ENCODE assay signal across 24 cellular contexts in genomic region chr5:147442134-147442726, GRCh38.
DNase-seq lines count a peak whose midpoint lies in the region; ATAC-seq, FAIRE-seq and TF ChIP-seq lines count a peak whose summit lies in the region.
"Had no signal": no experiment of that assay in that cellular context is flagged by ENCODE, and none has a peak within 500 bp of the region (broad histone marks: within the 10 kb centered on the region; RNA-seq: fewer than 3 reads in every experiment).

No MANE protein-coding gene starts in this region.

- H3K9ac ChIP-seq in IMR-90 (ENCODE audit: low read depth, low read length): no peak overlapping the region

- no peak for FAIRE-seq in GM12892 (lab: Jason Lieb, UNC)
- FAIRE-seq: D721Med had no signal

- H4K91ac ChIP-seq in IMR-90 (ENCODE audit: insufficient read depth, low read depth, low read length): no peak overlapping the region

- H3K36me3 Mint-ChIP-seq in endothelial cell (ENCODE audit: low read depth, unreplicated experiment): no peaks in the 10 kb centered on the region
- H3K36me3 Mint-ChIP-seq in nephron (ENCODE audit: low read depth): no peaks in the 10 kb centered on the region
- H3K36me3 Mint-ChIP-seq: naive thymus-derived CD8-positive, alpha-beta T cell had no signal

- H3K9me3 Mint-ChIP-seq in endothelial cell (ENCODE audit: unreplicated experiment) (no peaks in the 10 kb centered on the region), nephron (no peaks in the 10 kb centered on the region)
- H3K9me3 Mint-ChIP-seq: activated T-cell treated with anti-CD3 and anti-CD28 coated beads, Interleukin-2, amount 50 U/mL, for 24 hours had no signal

- H2AK9ac ChIP-seq in IMR-90 (replicated peaks; ENCODE audit: low read depth, low read length, poor library complexity): no peak overlapping the region

- no peak overlapping the region; the same call in 1 of the 2 replicates for H3K4me2 ChIP-seq in IMR-90 (ENCODE audit: low read depth, low read length)

- 0 out of 2 replicates have a peak overlapping the region, but pooled peaks have one; percentile 8 for H4K5ac ChIP-seq in IMR-90 (ENCODE audit: low read depth, low read length)

- H3K27ac ChIP-seq in IMR-90 (ENCODE audit: insufficient read depth, low read length) (no peak overlapping the region), suprapubic skin (peak overlapping the region; percentile 25)
- H3K27ac ChIP-seq: body of pancreas, C4-2B, RWPE1, SK-N-MC had no signal

- intact Hi-C loops in IMR-90 (cut with micrococcal nuclease): no loop called here

- no TSS peak for BruUV-seq in IMR-90 (replicated peaks; lab: Mats Ljungman, UMichigan)

- H3K27ac Mint-ChIP-seq in endothelial cell (ENCODE audit: unreplicated experiment): peak overlapping the region; percentile 32
- peak overlapping the region in 2 of 3 experiments; percentile 22 to 24 for H3K27ac Mint-ChIP-seq in nephron
- H3K27ac Mint-ChIP-seq: activated T-cell treated with anti-CD3 and anti-CD28 coated beads, Interleukin-2, amount 50 U/mL, for 24 hours; naive thymus-derived CD8-positive, alpha-beta T cell had no signal

- H3K56ac ChIP-seq in IMR-90 (ENCODE audit: extremely low read depth, insufficient read depth, low read length): no peak overlapping the region

- H3K9me1 ChIP-seq in IMR-90 (ENCODE audit: insufficient read depth, low read length): 0 out of 2 replicates have a peak, but pooled peaks cover 6% of the 10 kb centered on the region

- in situ Hi-C loops in IMR-90 (cut with MboI; ENCODE audit: low sequenced_read_pairs): no loop called here

- H3K4me3 Mint-ChIP-seq in endothelial cell (ENCODE audit: unreplicated experiment) (no peak overlapping the region), nephron (no peak overlapping the region)
- H3K4me3 Mint-ChIP-seq: activated T-cell treated with anti-CD3 and anti-CD28 coated beads, Interleukin-2, amount 50 U/mL, for 24 hours; naive thymus-derived CD8-positive, alpha-beta T cell had no signal

- no peak overlapping the region for H2AK5ac ChIP-seq in IMR-90 (ENCODE audit: low read depth, low read length)

- dilution Hi-C loops in IMR-90 (cut with HindIII; ENCODE audit: low sequenced_read_pairs, unreplicated experiment): no loop called here

- no peak for TF ChIP-seq RAD21 in IMR-90 (IDR thresholded peaks at IDR 0.05; ENCODE audit: low read length)

- H2AFZ ChIP-seq in IMR-90 (replicated peaks; ENCODE audit: low read length, poor library complexity): no peak overlapping the region

- no peak overlapping the region for H2BK15ac ChIP-seq in IMR-90 (ENCODE audit: low read depth, low read length)

- no peak overlapping the region for H3K4ac ChIP-seq in IMR-90 (ENCODE audit: low read depth, low read length)

- H3K14ac ChIP-seq in IMR-90 (replicated peaks; ENCODE audit: low read depth, low read length): no peak overlapping the region

- 0 out of 2 replicates have a peak, but pooled peaks cover 5% of the 10 kb centered on the region for H4K20me1 ChIP-seq in IMR-90 (ENCODE audit: insufficient read depth, low read length)

- TF ChIP-seq CTCF in IMR-90 (conservative IDR thresholded peaks at IDR 0.05; ENCODE audit: low read depth, low read length) (no peak), endothelial cell (IDR thresholded peaks at IDR 0.05; ENCODE audit: unreplicated experiment) (no peak), nephron (IDR thresholded peaks at IDR 0.05; ENCODE audit: unreplicated experiment in 3 of 3) (no peak), suprapubic skin (IDR thresholded peaks at IDR 0.05) (no peak)

- no peaks in the 10 kb centered on the region for H3K9me3 ChIP-seq in IMR-90 (ENCODE audit: control insufficient read depth, insufficient read depth, low read length)
- no peaks in the 10 kb centered on the region for H3K9me3 ChIP-seq in suprapubic skin
- H3K9me3 ChIP-seq: body of pancreas, stomach had no signal

- H3K27me3 ChIP-seq in IMR-90 (ENCODE audit: control insufficient read depth, insufficient read depth, low read length): no peaks in the 10 kb centered on the region
- no peaks in the 10 kb centered on the region for H3K27me3 ChIP-seq in suprapubic skin
- H3K27me3 ChIP-seq: body of pancreas, stomach had no signal

- H3K18ac ChIP-seq in IMR-90 (ENCODE audit: low read depth, low read length): no peak overlapping the region; the same call in 1 of the 2 replicates

- 71% methylated on average over 2 of the region's 7 CpGs; no CpG with 5 or more reads in 1 of the 2 experiments for WGBS in IMR-90 (ENCODE audit: extremely low coverage in 2 of 2, insufficient read length in 1 of 2), 2 experiments
- WGBS in suprapubic skin: 62% methylated on average over 7 of the region's 7 CpGs

- POLR2A ChIA-PET in IMR-90 (lab: Charles Lee; ENCODE audit: unreplicated experiment): no interaction called here

- CTCF ChIA-PET in IMR-90 (lab: Yijun Ruan, JAX): interaction anchor here (0.7 kb wide), 1 partner anchor 219 kb away, joined by 4 read pairs; no protein-coding TSS in a partner anchor

- no peak overlapping the region for H2BK120ac ChIP-seq in IMR-90 (ENCODE audit: low read depth, low read length)

- no peak overlapping the region for H4K8ac ChIP-seq in IMR-90 (ENCODE audit: low read depth in 2 of 2, low read length in 2 of 2)

- H2BK20ac ChIP-seq in IMR-90 (ENCODE audit: low read depth, low read length): no peak overlapping the region

- peaks cover 16 to 40% of the 10 kb centered on the region in 2 experiments for H3K79me1 ChIP-seq in IMR-90 (ENCODE audit: low read depth in 1 of 2, low read length in 2 of 2)

- H3K4me1 ChIP-seq in IMR-90 (ENCODE audit: control insufficient read depth, insufficient read depth, low read length) (peaks cover 4% of the 10 kb centered on the region), suprapubic skin (peaks cover 15% of the 10 kb centered on the region)
- H3K4me1 ChIP-seq: body of pancreas had no signal

- no peak overlapping the region for H3K4me3 ChIP-seq in IMR-90 (ENCODE audit: insufficient read depth, low read depth, low read length)
- no peak overlapping the region for H3K4me3 ChIP-seq in suprapubic skin
- H3K4me3 ChIP-seq: body of pancreas, SK-N-MC, stomach had no signal

- no peak for ATAC-seq in IMR-90 (ENCODE audit: low read depth)
- ATAC-seq: body of pancreas; left colon; naive thymus-derived CD8-positive, alpha-beta T cell had no signal

- no peak overlapping the region for H3K23ac ChIP-seq in IMR-90 (ENCODE audit: low read depth, low read length)

- peaks cover 5% of the 10 kb centered on the region for H3K4me1 Mint-ChIP-seq in endothelial cell (ENCODE audit: unreplicated experiment)
- H3K4me1 Mint-ChIP-seq in nephron: peaks cover 26% of the 10 kb centered on the region
- H3K4me1 Mint-ChIP-seq: naive thymus-derived CD8-positive, alpha-beta T cell had no signal

- H2BK5ac ChIP-seq in IMR-90 (ENCODE audit: low read depth, low read length, poor library complexity, severe bottlenecking): no peak overlapping the region

- no peak for TF ChIP-seq EP300 in suprapubic skin (IDR thresholded peaks at IDR 0.05)

- DNase-seq in IMR-90 (no peak), endothelial cell (ENCODE audit: low spot score) (no peak), suprapubic skin (ENCODE audit: low spot score in 2 of 2) (no peak), GM12892 (ENCODE audit: insufficient read length) (no peak), middle frontal gyrus (ENCODE audit: extremely low spot score, low spot score) (no peak), dermis blood vessel endothelial cell (no peak)
- DNase-seq: activated CD4-positive, alpha-beta T cell treated with anti-CD3 and anti-CD28 coated beads for 4 hours; activated T-cell treated with anti-CD3 and anti-CD28 coated beads, Interleukin-2, amount 50 U/mL, for 24 hours; body of pancreas; effector CD8-positive, alpha-beta T cell; H7; Karpas-422; left colon; naive thymus-derived CD8-positive, alpha-beta T cell; NCI-H1092; NCI-H187 treated with DMSO at 0.1 percent for 48 hours; NCI-H526 treated with DMSO at 0.1 percent for 48 hours; stomach; T-helper 2 cell had no signal

- no peaks in the 10 kb centered on the region for H3K27me3 Mint-ChIP-seq in endothelial cell (ENCODE audit: unreplicated experiment)
- peaks cover 7% of the 10 kb centered on the region for H3K27me3 Mint-ChIP-seq in nephron (ENCODE audit: low read depth)

- H3K36me3 ChIP-seq in IMR-90 (ENCODE audit: control insufficient read depth, insufficient read depth, low read length): no peaks in the 10 kb centered on the region; the same call in 1 of the 2 replicates
- H3K36me3 ChIP-seq in suprapubic skin: no peaks in the 10 kb centered on the region
- H3K36me3 ChIP-seq: stomach had no signal

- TF ChIP-seq POLR2A in IMR-90 (IDR thresholded peaks at IDR 0.05; ENCODE audit: low read depth, low read length): no peak
- TF ChIP-seq POLR2A in suprapubic skin (IDR thresholded peaks at IDR 0.05): no peak
- TF ChIP-seq POLR2A in GM12892 (IDR thresholded peaks at IDR 0.05; ENCODE audit: low read depth, low read length): no peak

TF ChIP-seq in IMR-90, 13 proteins besides CTCF, POLR2A, EP300 and RAD21 (continues in another document):
- no peak for TF ChIP-seq CHD1 (IDR thresholded peaks at IDR 0.05; ENCODE audit: low read depth, low read length)
- no peak for TF ChIP-seq USF2 (IDR thresholded peaks at IDR 0.05; ENCODE audit: low read depth, low read length)
- TF ChIP-seq CEBPB (IDR thresholded peaks at IDR 0.05; ENCODE audit: low read depth, low read length): no peak
- TF ChIP-seq FOS (IDR thresholded peaks at IDR 0.05; ENCODE audit: low read depth, low read length): no peak
- TF ChIP-seq SMC3 (IDR thresholded peaks at IDR 0.05; ENCODE audit: low read depth, low read length): no peak
- TF ChIP-seq BHLHE40 (IDR thresholded peaks at IDR 0.05; ENCODE audit: low read depth, low read length): no peak
- no peak for TF ChIP-seq MAFK (IDR thresholded peaks at IDR 0.05; ENCODE audit: low read depth, low read length)
- TF ChIP-seq MXI1 (IDR thresholded peaks at IDR 0.05; ENCODE audit: borderline replicate concordance, low read depth, low read length): no peak
- no peak for TF ChIP-seq RCOR1 (IDR thresholded peaks at IDR 0.05; ENCODE audit: insufficient replicate concordance, low read length)
- TF ChIP-seq ELK1 (IDR thresholded peaks at IDR 0.05; ENCODE audit: borderline replicate concordance, low read depth, low read length): no peak
